28 cellular contexts compared by ENCODE assay signal in genomic region chr3:192482391-192482790, GRCh38.
"Had no signal": no experiment of that assay in that cellular context is flagged by ENCODE, and none has a peak within 500 bp of the region (broad histone marks: within the 10 kb centered on the region; RNA-seq: fewer than 3 reads in every experiment).

No MANE protein-coding gene starts in this region.

- H2AFZ ChIP-seq: hepatocyte had no signal

- H3K4me2 ChIP-seq: hepatocyte had no signal

- ATAC-seq: activated CD8-positive, alpha-beta memory T cell treated with anti-CD3 and anti-CD28 coated beads, Interleukin-2, amount 10 ng/mL, durations not matched to agents 7 days and 5 days; activated CD8-positive, alpha-beta T cell treated with anti-CD3 and anti-CD28 coated beads for 36 hours; activated naive CD8-positive, alpha-beta T cell treated with anti-CD3 and anti-CD28 coated beads, Interleukin-2, amount 50 U/mL, for 24 hours; natural killer cell had no signal

- H3K4me3 ChIP-seq: hepatocyte, ovary, prostate gland, testis, uterus had no signal

- H3K9me3 ChIP-seq: breast epithelium, left ventricle myocardium inferior, ovary, prostate gland, spleen, testis, uterus had no signal

- H3K27me3 ChIP-seq: breast epithelium, hepatocyte, ovary, spleen, testis, uterus had no signal

- H3K4me1 ChIP-seq: breast epithelium, prostate gland, spleen, testis, uterus had no signal

- H3K36me3 ChIP-seq: breast epithelium, left ventricle myocardium inferior, ovary, prostate gland, spleen, uterus, WERI-Rb-1 had no signal

- DNase-seq: activated CD4-positive, alpha-beta T cell treated with anti-CD3 and anti-CD28 coated beads, Interleukin-2, amount 10 ng/mL, durations not matched to agents 7 days and 5 days; activated CD4-positive, CD25-positive, alpha-beta regulatory T cell treated with anti-CD3 and anti-CD28 coated beads, Interleukin-2, amount 50 U/mL, for 72 hours; activated CD8-positive, alpha-beta memory T cell treated with anti-CD3 and anti-CD28 coated beads, Interleukin-2, amount 10 ng/mL, durations not matched to agents 7 days and 5 days; activated CD8-positive, alpha-beta T cell treated with anti-CD3 and anti-CD28 coated beads for 36 hours; activated gamma-delta T cell; activated naive CD4-positive, alpha-beta T cell treated with anti-CD3 and anti-CD28 coated beads, Interleukin-2, amount 50 U/mL, for 16 hours; activated naive CD8-positive, alpha-beta T cell treated with anti-CD3 and anti-CD28 coated beads, Interleukin-2, amount 50 U/mL, for 24 hours; activated T-cell treated with anti-CD3 and anti-CD28 coated beads for 4 hours; aorta; cortex of kidney; endodermal cell; glutamatergic neuron; immature natural killer cell; left ventricle myocardium inferior; midbrain; natural killer cell; ovary; spleen; stimulated activated CD4-positive, alpha-beta T cell treated with anti-CD3 and anti-CD28 coated beads, Interleukin-4, amount 100 ng/mL, for 1 hour; stimulated activated naive CD4-positive, alpha-beta T cell; testis; trophoblast cell; uterus; WERI-Rb-1 had no signal

- H3K79me2 ChIP-seq: hepatocyte had no signal

- H3K27ac ChIP-seq: breast epithelium, epithelial cell of prostate, hepatocyte, ovary, prostate gland, spleen, testis, uterus, WERI-Rb-1 had no signal
